Comparison of ENCODE assay signal across 10 cellular contexts in the genomic region with DNA sequence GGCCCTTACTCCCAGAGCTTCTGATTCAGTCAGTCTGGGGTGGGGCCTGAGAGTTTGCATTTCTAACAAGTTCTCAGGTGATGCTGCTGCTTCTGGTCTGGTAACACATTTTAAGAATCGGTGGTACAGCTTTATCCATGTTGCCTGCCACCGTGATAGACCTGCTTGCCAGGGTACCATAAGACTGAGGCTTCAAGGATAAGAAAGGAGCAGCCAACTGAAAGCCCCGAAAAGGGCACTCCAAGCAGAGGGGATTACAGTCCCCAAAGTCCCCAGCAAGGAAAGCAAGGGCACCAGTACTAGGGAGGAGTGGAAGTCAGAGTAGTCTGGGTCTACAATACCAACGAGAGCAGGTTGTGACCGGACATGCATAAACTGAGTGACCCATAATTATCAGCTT. TPM values are rescaled to one million over a fixed set of nuclear protein-coding genes. Genes with fewer than 3 reads are reported as not detected.
"Had no signal": no experiment of that assay in that cellular context is flagged by ENCODE, and none has a peak within 500 bp of the region (broad histone marks: within the 10 kb centered on the region; RNA-seq: fewer than 3 reads in every experiment).

No MANE protein-coding gene starts in this region.

- DNase-seq: H9, HCEC 1CT, HFFc6, KG1 had no signal

- H3K9me3 Mint-ChIP-seq: GM23338, H9, HFFc6 had no signal

- H2AFZ ChIP-seq: GM23338 had no signal

- H3K4me1 Mint-ChIP-seq: GM23338, H9 had no signal

- H3K4me3 ChIP-seq: GM23338, K562 had no signal

- H3K27ac Mint-ChIP-seq: GM23338, H9, HFFc6 had no signal

- H3K4me2 ChIP-seq: GM23338 had no signal

- H3K4me3 Mint-ChIP-seq: GM23338, H9, HFFc6 had no signal

- FAIRE-seq: H1, H54, HepG2, K562 had no signal

- ATAC-seq: GM23338, K562 had no signal

RNA-seq across cellular contexts. Expression of a gene that starts 49.9 kb away (rescaled TPM):
- total RNA-seq: H1, H9, HepG2, HFFc6, HT-29 had no signal
